9 cellular contexts compared by ENCODE assay signal in genomic region chr6:3022765-3023662, GRCh38. TPM values are rescaled to one million over a fixed set of nuclear protein-coding genes. Genes with fewer than 3 reads are reported as not detected.
DNase-seq lines count a peak whose midpoint lies in the region; ATAC-seq, FAIRE-seq and TF ChIP-seq lines count a peak whose summit lies in the region.
"Had no signal": no experiment of that assay in that cellular context is flagged by ENCODE, and none has a peak within 500 bp of the region (broad histone marks: within the 10 kb centered on the region; RNA-seq: fewer than 3 reads in every experiment).

No MANE protein-coding gene starts in this region.

- H3K4me1 ChIP-seq in iPS-15b (ENCODE audit: control insufficient read depth, insufficient read depth, low read length): peaks cover 11% of the 10 kb centered on the region

- peaks cover 51% of the 10 kb centered on the region for H3K4me1 Mint-ChIP-seq in activated T-helper 1 cell treated with anti-CD3 and anti-CD28 coated beads, Interleukin-12 subunit alpha, Interleukin-12 subunit beta, Interleukin-2, Interleukin-4 antibody, amounts not matched to agents 30 ng/mL and 10 ng/mL and 1 ng/mL, durations not matched to agents 14 hours and 24 hours and 36 hours (ENCODE audit: low read depth)

- H3K4me3 Mint-ChIP-seq in activated T-helper 1 cell treated with anti-CD3 and anti-CD28 coated beads, Interleukin-12 subunit alpha, Interleukin-12 subunit beta, Interleukin-2, Interleukin-4 antibody, amounts not matched to agents 30 ng/mL and 10 ng/mL and 1 ng/mL, durations not matched to agents 14 hours and 24 hours and 36 hours: peak overlapping the region; percentile 87

- H3K4me3 ChIP-seq in iPS-15b (ENCODE audit: low read depth, low read length): peak overlapping the region; percentile 45

- H3K27ac Mint-ChIP-seq in activated T-helper 1 cell treated with anti-CD3 and anti-CD28 coated beads, Interleukin-12 subunit alpha, Interleukin-12 subunit beta, Interleukin-2, Interleukin-4 antibody, amounts not matched to agents 30 ng/mL and 10 ng/mL and 1 ng/mL, durations not matched to agents 14 hours and 24 hours and 36 hours: peak overlapping the region; percentile 91

- peak overlapping the region; percentile 68 for H3K9ac ChIP-seq in iPS-15b (ENCODE audit: low read depth, low read length)

- no peak for TF ChIP-seq CTCF in omental fat pad (IDR thresholded peaks at IDR 0.05)

- H3K9me3 Mint-ChIP-seq in activated T-helper 1 cell treated with anti-CD3 and anti-CD28 coated beads, Interleukin-12 subunit alpha, Interleukin-12 subunit beta, Interleukin-2, Interleukin-4 antibody, amounts not matched to agents 30 ng/mL and 10 ng/mL and 1 ng/mL, durations not matched to agents 14 hours and 24 hours and 36 hours: peaks cover 4% of the 10 kb centered on the region

- no peaks in the 10 kb centered on the region for H3K9me3 ChIP-seq in iPS-15b (ENCODE audit: control insufficient read depth, insufficient read depth, low read length)

- intact Hi-C loops in activated T-helper 1 cell treated with anti-CD3 and anti-CD28 coated beads, Interleukin-12 subunit alpha, Interleukin-12 subunit beta, Interleukin-2, Interleukin-4 antibody, amounts not matched to agents 30 ng/mL and 10 ng/mL and 1 ng/mL, durations not matched to agents 14 hours and 24 hours and 36 hours (cut with micrococcal nuclease): loop anchor here (1.0 kb wide), 4 partner anchors 24 to 95 kb away; partner anchors contain the start of genes BPHL, NQO2 and RIPK1

- no peaks in the 10 kb centered on the region for H3K36me3 ChIP-seq in iPS-15b (ENCODE audit: control insufficient read depth, insufficient read depth, low read length)

- no peak for TF ChIP-seq POLR2A in GM12891 (IDR thresholded peaks at IDR 0.05; ENCODE audit: low read depth, low read length)

- peaks cover 29% of the 10 kb centered on the region for H3K36me3 Mint-ChIP-seq in activated T-helper 1 cell treated with anti-CD3 and anti-CD28 coated beads, Interleukin-12 subunit alpha, Interleukin-12 subunit beta, Interleukin-2, Interleukin-4 antibody, amounts not matched to agents 30 ng/mL and 10 ng/mL and 1 ng/mL, durations not matched to agents 14 hours and 24 hours and 36 hours (ENCODE audit: low read depth)

- no peak for FAIRE-seq in GM12891 (lab: Jason Lieb, UNC)
- FAIRE-seq: TTC549 had no signal

- H3K27me3 ChIP-seq in iPS-15b (ENCODE audit: control insufficient read depth, insufficient read depth, low read length): no peaks in the 10 kb centered on the region

- ATAC-seq in omental fat pad (ENCODE audit: low FRiP score) (no peak), HG03469 (IDR thresholded peaks at IDR 0.05; ENCODE audit: unreplicated experiment) (no peak), HG02798 (IDR thresholded peaks at IDR 0.05; ENCODE audit: poor library complexity, unreplicated experiment) (no peak)

- DNase-seq in GM12891 (ENCODE audit: insufficient read length, low spot score) (no peak), MV-4-11 (lab: John Stamatoyannopoulos, UW) (peak; percentile 73), omental fat pad (ENCODE audit: low spot score) (no peak)
- peak; percentile 38 for DNase-seq in activated T-helper 1 cell treated with anti-CD3 and anti-CD28 coated beads, Interleukin-12 subunit alpha, Interleukin-12 subunit beta, Interleukin-2, Interleukin-4 antibody, amounts not matched to agents 30 ng/mL and 10 ng/mL and 1 ng/mL, durations not matched to agents 14 hours and 24 hours and 36 hours (ENCODE audit: low spot score)
- DNase-seq in stimulated activated CD8-positive, alpha-beta memory T cell treated with anti-CD3 and anti-CD28 coated beads, Interleukin-12 subunit alpha, Interleukin-12 subunit beta, amount 100 ng/mL, for 4 hours (ENCODE audit: low read depth): peak; percentile 9

- no peaks in the 10 kb centered on the region for H3K27me3 Mint-ChIP-seq in activated T-helper 1 cell treated with anti-CD3 and anti-CD28 coated beads, Interleukin-12 subunit alpha, Interleukin-12 subunit beta, Interleukin-2, Interleukin-4 antibody, amounts not matched to agents 30 ng/mL and 10 ng/mL and 1 ng/mL, durations not matched to agents 14 hours and 24 hours and 36 hours (ENCODE audit: insufficient read depth)

TF ChIP-seq in GM12891, 5 proteins besides CTCF, POLR2A, EP300 and RAD21:
- TF ChIP-seq POU2F2 (IDR thresholded peaks at IDR 0.05; ENCODE audit: low read depth, low read length): no peak
- TF ChIP-seq POLR2AphosphoS5 (IDR thresholded peaks at IDR 0.05; ENCODE audit: low read depth, low read length): no peak
- TF ChIP-seq SPI1 (IDR thresholded peaks at IDR 0.05; ENCODE audit: low read depth, low read length): peak; percentile 37; the same call in 1 of the 2 replicates

RNA-seq across cellular contexts. Expression of gene NQO2, which starts 23.3 kb away (rescaled TPM):
- polyA plus RNA-seq in GM12891 (2012; ENCODE audit: low read depth, missing spikeins): 0.63 TPM
- 30.2 and 34.8 TPM in 2 replicates for total RNA-seq in activated T-helper 1 cell treated with anti-CD3 and anti-CD28 coated beads, Interleukin-12 subunit alpha, Interleukin-12 subunit beta, Interleukin-2, Interleukin-4 antibody, amounts not matched to agents 30 ng/mL and 10 ng/mL and 1 ng/mL, durations not matched to agents 14 hours and 24 hours and 36 hours
- total RNA-seq in omental fat pad: 10 to 100 TPM; 32.9 to 54.0 (median 48.1) TPM

RNA-seq across cellular contexts. Expression of gene RIPK1, which starts 45.3 kb away (rescaled TPM):
- 3.0 TPM for polyA plus RNA-seq in GM12891 (2012; ENCODE audit: low read depth, missing spikeins)
- total RNA-seq in activated T-helper 1 cell treated with anti-CD3 and anti-CD28 coated beads, Interleukin-12 subunit alpha, Interleukin-12 subunit beta, Interleukin-2, Interleukin-4 antibody, amounts not matched to agents 30 ng/mL and 10 ng/mL and 1 ng/mL, durations not matched to agents 14 hours and 24 hours and 36 hours: 17.1 and 19.4 TPM in 2 replicates
- 10 to 100 TPM; 29.6 to 47.0 (median 31.1) TPM for total RNA-seq in omental fat pad

RNA-seq across cellular contexts. Expression of gene SERPINB6, which starts 51.6 kb away (rescaled TPM):
- 1.7 TPM for polyA plus RNA-seq in GM12891 (2012; ENCODE audit: low read depth, missing spikeins)
- total RNA-seq in activated T-helper 1 cell treated with anti-CD3 and anti-CD28 coated beads, Interleukin-12 subunit alpha, Interleukin-12 subunit beta, Interleukin-2, Interleukin-4 antibody, amounts not matched to agents 30 ng/mL and 10 ng/mL and 1 ng/mL, durations not matched to agents 14 hours and 24 hours and 36 hours: 33.7 and 34.9 TPM in 2 replicates
- 100 to 1,000 TPM; 134 to 197 (median 158) TPM for total RNA-seq in omental fat pad

Comparison
In these comparisons a context has a peak if more than half of its experiments do, and no peak if none do; other contexts are left out.
1. DNase-seq: peak in MV-4-11 (single experiment), activated T-helper 1 cell treated with anti-CD3 and anti-CD28 coated beads, Interleukin-12 subunit alpha, Interleukin-12 subunit beta, Interleukin-2, Interleukin-4 antibody, amounts not matched to agents 30 ng/mL and 10 ng/mL and 1 ng/mL, durations not matched to agents 14 hours and 24 hours and 36 hours (single experiment) and stimulated activated CD8-positive, alpha-beta memory T cell treated with anti-CD3 and anti-CD28 coated beads, Interleukin-12 subunit alpha, Interleukin-12 subunit beta, amount 100 ng/mL, for 4 hours (single experiment); none in GM12891 (single experiment) and omental fat pad (single experiment).